In the genomic region with DNA sequence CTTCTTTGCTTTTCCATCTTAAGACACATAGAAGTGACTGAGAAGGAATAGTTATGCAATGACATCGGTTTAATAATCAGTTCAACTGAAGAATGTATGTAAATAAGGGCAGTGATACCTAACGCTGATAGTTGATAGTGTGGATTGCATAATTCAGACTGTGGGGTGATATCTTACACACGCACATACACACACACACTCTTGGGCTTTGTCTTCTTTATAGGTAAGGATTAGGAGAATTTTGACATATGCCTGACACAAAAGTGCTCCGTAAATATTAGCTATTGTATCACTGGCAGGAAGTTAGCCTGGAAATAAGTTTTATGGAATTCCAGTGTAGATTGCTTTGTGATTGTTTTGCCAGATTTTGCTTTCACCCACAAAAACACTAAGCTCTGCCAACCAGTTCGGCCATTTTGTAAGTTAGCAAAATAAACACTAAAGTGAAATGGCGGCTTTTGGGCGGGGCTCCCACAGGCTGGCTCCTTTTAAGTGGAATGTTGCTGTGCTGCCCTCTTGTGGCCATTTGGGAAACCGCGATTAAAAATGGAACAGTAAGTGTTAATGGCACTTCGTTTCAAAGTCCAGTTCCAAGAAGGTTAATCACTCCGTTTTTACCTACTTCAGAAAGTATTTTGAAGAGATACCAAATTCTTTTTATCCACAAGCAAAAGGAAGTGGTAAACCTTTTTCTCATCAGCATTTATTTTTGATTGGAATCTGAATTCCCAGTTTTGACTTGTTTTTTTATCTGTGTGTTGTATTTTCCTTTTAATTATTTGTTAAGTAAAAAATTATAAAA, we compare ENCODE assay signal across 8 cellular contexts. TPM values are rescaled to one million over a fixed set of nuclear protein-coding genes. Genes with fewer than 3 reads are reported as not detected.
DNase-seq lines count a peak whose midpoint lies in the region; ATAC-seq and TF ChIP-seq lines count a peak whose summit lies in the region.

No MANE protein-coding gene starts in this region.

- H3K9me3 ChIP-seq in OCI-LY3 (ENCODE audit: insufficient read depth, low read length) (no peaks in the 10 kb centered on the region), mucosa of descending colon (no peaks in the 10 kb centered on the region)

- no peaks in the 10 kb centered on the region for H3K27me3 ChIP-seq in OCI-LY3 (ENCODE audit: low read depth, low read length)

- H3K4me1 ChIP-seq in OCI-LY3 (ENCODE audit: low read length), result peaks cover 65% of the 10 kb centered on the region
- peaks cover 72% of the 10 kb centered on the region for H3K4me1 ChIP-seq in mucosa of descending colon (ENCODE audit: low read depth)

- no peak overlapping the region for H2AFZ ChIP-seq in OCI-LY3 (ENCODE audit: low read depth, low read length)

- peak overlapping the region; percentile 69 for H3K27ac ChIP-seq in OCI-LY3 (ENCODE audit: low read length)
- H3K27ac ChIP-seq in epithelial cell of prostate, result peak overlapping the region; percentile 90

- H3K36me3 ChIP-seq in OCI-LY3 (replicated peaks; ENCODE audit: low read depth, low read length), result peaks cover 46% of the 10 kb centered on the region
- H3K36me3 ChIP-seq in mucosa of descending colon (ENCODE audit: low read depth), result no peaks in the 10 kb centered on the region

- peaks cover 100% of the 10 kb centered on the region for H3K79me2 ChIP-seq in OCI-LY3 (ENCODE audit: low read length)

- peak; percentile 77 for DNase-seq in GM13976 (ENCODE audit: low spot score)
- DNase-seq in activated T-cell treated with anti-CD3 and anti-CD28 coated beads for 24 hours (ENCODE audit: low read depth), result peak; percentile 88
- DNase-seq in epithelial cell of prostate (ENCODE audit: low read depth, low spot score), result peak; percentile 62
- peak; percentile 90 to 100 (median 92) for DNase-seq in mucosa of descending colon
- DNase-seq in stimulated activated CD8-positive, alpha-beta memory T cell treated with anti-CD3 and anti-CD28 coated beads, Interleukin-2, amount 100 ng/mL, for 48 hours (ENCODE audit: low read depth in 2 of 2), result peak; percentile 80 to 91
- no peak for DNase-seq in cortex of kidney (lab: John Stamatoyannopoulos, UW)

- H3K4me3 ChIP-seq in OCI-LY3 (ENCODE audit: low read length), result peak overlapping the region; percentile 65
- peak overlapping the region; percentile 15 for H3K4me3 ChIP-seq in mucosa of descending colon

- ATAC-seq in mucosa of descending colon, result peak; percentile 82

- peak; percentile 41; the same call in 1 of the 2 replicates for TF ChIP-seq EP300 in Ishikawa (IDR thresholded peaks at IDR 0.05; ENCODE audit: borderline replicate concordance)

- TF ChIP-seq CTCF in GM13976 (IDR thresholded peaks at IDR 0.05; ENCODE audit: borderline replicate concordance, control extremely low read depth, extremely low read depth, insufficient read depth, missing control alignments) (peak; percentile 81), OCI-LY3 (IDR thresholded peaks at IDR 0.05; ENCODE audit: low read depth, low read length) (peak; percentile 96), mucosa of descending colon (IDR thresholded peaks at IDR 0.05) (peak; percentile 79)

- H4K20me1 ChIP-seq in OCI-LY3 (ENCODE audit: insufficient read depth, low read length), result peaks cover 46% of the 10 kb centered on the region; the same call in 1 of the 2 replicates

- peak overlapping the region; percentile 49 for H3K9ac ChIP-seq in OCI-LY3 (ENCODE audit: low read length)

- intact Hi-C loops in mucosa of descending colon (cut with DNase I, micrococcal nuclease), result loop anchor here in 1 of 2 donors (5.0 kb wide), 1 partner anchor 111 kb away; no protein-coding TSS in a partner anchor

- TF ChIP-seq RAD21 in Ishikawa (IDR thresholded peaks at IDR 0.05; ENCODE audit: low read depth), result peak; percentile 85

- peak overlapping the region; percentile 64 for H3K4me2 ChIP-seq in OCI-LY3 (ENCODE audit: low read length)

- in situ Hi-C loops in GM13976 (cut with MboI; ENCODE audit: low sequenced_read_pairs, unreplicated experiment), result no loop called here

TF ChIP-seq in Ishikawa, 13 proteins besides CTCF, POLR2A, EP300 and RAD21:
- TF ChIP-seq ZBTB7A (IDR thresholded peaks at IDR 0.05; ENCODE audit: low read depth) (no peak), EGR1 (IDR thresholded peaks at IDR 0.05) (peak; percentile 91), TAF1 (IDR thresholded peaks at IDR 0.05; ENCODE audit: low read depth) (no peak), TEAD4 (IDR thresholded peaks at IDR 0.05) (peak; percentile 97), TCF12 (IDR thresholded peaks at IDR 0.05; ENCODE audit: low read depth) (peak; percentile 31; the same call in 1 of the 2 replicates), YY1 (IDR thresholded peaks at IDR 0.05; ENCODE audit: low read depth) (peak; percentile 99), CREB1 (IDR thresholded peaks at IDR 0.05; ENCODE audit: low read depth) (peak; percentile 26; the same call in 1 of the 2 replicates), FOXM1 (IDR thresholded peaks at IDR 0.05; ENCODE audit: borderline replicate concordance, low read depth) (peak; percentile 45; the same call in 1 of the 2 replicates), CEBPB (IDR thresholded peaks at IDR 0.05) (peak; percentile 37; the same call in 1 of the 2 replicates), NFIC (IDR thresholded peaks at IDR 0.05) (peak; percentile 78)
- TF ChIP-seq, protein P1, sequence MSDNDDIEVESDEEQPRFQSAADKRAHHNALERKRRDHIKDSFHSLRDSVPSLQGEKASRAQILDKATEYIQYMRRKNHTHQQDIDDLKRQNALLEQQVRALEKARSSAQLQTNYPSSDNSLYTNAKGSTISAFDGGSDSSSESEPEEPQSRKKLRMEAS (IDR thresholded peaks at IDR 0.05), result peak; percentile 36; the same call in 1 of the 2 replicates
- TF ChIP-seq, protein P2, sequence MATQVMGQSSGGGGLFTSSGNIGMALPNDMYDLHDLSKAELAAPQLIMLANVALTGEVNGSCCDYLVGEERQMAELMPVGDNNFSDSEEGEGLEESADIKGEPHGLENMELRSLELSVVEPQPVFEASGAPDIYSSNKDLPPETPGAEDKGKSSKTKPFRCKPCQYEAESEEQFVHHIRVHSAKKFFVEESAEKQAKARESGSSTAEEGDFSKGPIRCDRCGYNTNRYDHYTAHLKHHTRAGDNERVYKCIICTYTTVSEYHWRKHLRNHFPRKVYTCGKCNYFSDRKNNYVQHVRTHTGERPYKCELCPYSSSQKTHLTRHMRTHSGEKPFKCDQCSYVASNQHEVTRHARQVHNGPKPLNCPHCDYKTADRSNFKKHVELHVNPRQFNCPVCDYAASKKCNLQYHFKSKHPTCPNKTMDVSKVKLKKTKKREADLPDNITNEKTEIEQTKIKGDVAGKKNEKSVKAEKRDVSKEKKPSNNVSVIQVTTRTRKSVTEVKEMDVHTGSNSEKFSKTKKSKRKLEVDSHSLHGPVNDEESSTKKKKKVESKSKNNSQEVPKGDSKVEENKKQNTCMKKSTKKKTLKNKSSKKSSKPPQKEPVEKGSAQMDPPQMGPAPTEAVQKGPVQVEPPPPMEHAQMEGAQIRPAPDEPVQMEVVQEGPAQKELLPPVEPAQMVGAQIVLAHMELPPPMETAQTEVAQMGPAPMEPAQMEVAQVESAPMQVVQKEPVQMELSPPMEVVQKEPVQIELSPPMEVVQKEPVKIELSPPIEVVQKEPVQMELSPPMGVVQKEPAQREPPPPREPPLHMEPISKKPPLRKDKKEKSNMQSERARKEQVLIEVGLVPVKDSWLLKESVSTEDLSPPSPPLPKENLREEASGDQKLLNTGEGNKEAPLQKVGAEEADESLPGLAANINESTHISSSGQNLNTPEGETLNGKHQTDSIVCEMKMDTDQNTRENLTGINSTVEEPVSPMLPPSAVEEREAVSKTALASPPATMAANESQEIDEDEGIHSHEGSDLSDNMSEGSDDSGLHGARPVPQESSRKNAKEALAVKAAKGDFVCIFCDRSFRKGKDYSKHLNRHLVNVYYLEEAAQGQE (IDR thresholded peaks at IDR 0.05; ENCODE audit: low read depth), result no peak
- TF ChIP-seq, protein P3, sequence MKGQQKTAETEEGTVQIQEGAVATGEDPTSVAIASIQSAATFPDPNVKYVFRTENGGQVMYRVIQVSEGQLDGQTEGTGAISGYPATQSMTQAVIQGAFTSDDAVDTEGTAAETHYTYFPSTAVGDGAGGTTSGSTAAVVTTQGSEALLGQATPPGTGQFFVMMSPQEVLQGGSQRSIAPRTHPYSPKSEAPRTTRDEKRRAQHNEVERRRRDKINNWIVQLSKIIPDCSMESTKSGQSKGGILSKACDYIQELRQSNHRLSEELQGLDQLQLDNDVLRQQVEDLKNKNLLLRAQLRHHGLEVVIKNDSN (IDR thresholded peaks at IDR 0.05), result no peak

RNA-seq across cellular contexts. Expression of a gene that starts 17.7 kb away (rescaled TPM):
- 100 to 1,000 TPM in 2 of 3 donors, 10 to 100 TPM in 1; 86.2 to 128 (median 110) TPM for total RNA-seq in mucosa of descending colon
